Comparison of ENCODE assay signal across 9 cellular contexts in genomic region chr20:31739550-31739863, GRCh38. TPM values are rescaled to one million over a fixed set of nuclear protein-coding genes. Genes with fewer than 3 reads are reported as not detected.
DNase-seq lines count a peak whose midpoint lies in the region; ATAC-seq and TF ChIP-seq lines count a peak whose summit lies in the region.
"Had no signal": no experiment of that assay in that cellular context is flagged by ENCODE, and none has a peak within 500 bp of the region (broad histone marks: within the 10 kb centered on the region; RNA-seq: fewer than 3 reads in every experiment).

No MANE protein-coding gene starts in this region.

- no peaks in the 10 kb centered on the region for H3K9me3 ChIP-seq in ES-I3 (ENCODE audit: control insufficient read depth, insufficient read depth, low read length)
- H3K9me3 ChIP-seq in IMR-90 (ENCODE audit: control insufficient read depth, insufficient read depth, low read length), result no peaks in the 10 kb centered on the region
- no peaks in the 10 kb centered on the region for H3K9me3 ChIP-seq in endodermal cell (ENCODE audit: control insufficient read depth, low read length)
- H3K9me3 ChIP-seq in parathyroid adenoma (ENCODE audit: control insufficient read depth, low read length), result no peaks in the 10 kb centered on the region

- H3K36me3 Mint-ChIP-seq in endodermal cell (ENCODE audit: low read depth), result peaks cover 7% of the 10 kb centered on the region

- H3K4me3 ChIP-seq in IMR-90 (ENCODE audit: insufficient read depth, low read depth, low read length), result peak overlapping the region; percentile 71
- H3K4me3 ChIP-seq in endodermal cell (ENCODE audit: low read length), result peak overlapping the region; percentile 99
- peak overlapping the region; percentile 61 for H3K4me3 ChIP-seq in parathyroid adenoma (ENCODE audit: low read depth, low read length)

- peak overlapping the region; percentile 20 for H2AK5ac ChIP-seq in IMR-90 (ENCODE audit: low read depth, low read length)

- H4K5ac ChIP-seq in IMR-90 (ENCODE audit: low read depth, low read length), result no peak overlapping the region

- no peaks in the 10 kb centered on the region; the same call in 1 of the 2 replicates for H3K36me3 ChIP-seq in ES-I3 (ENCODE audit: insufficient read depth, low read length)
- no peaks in the 10 kb centered on the region; the same call in 1 of the 2 replicates for H3K36me3 ChIP-seq in IMR-90 (ENCODE audit: control insufficient read depth, insufficient read depth, low read length)
- peaks cover 5% of the 10 kb centered on the region for H3K36me3 ChIP-seq in endodermal cell (ENCODE audit: control insufficient read depth, insufficient read depth, low read length)
- H3K36me3 ChIP-seq in parathyroid adenoma (ENCODE audit: control insufficient read depth, insufficient read depth, low read length), result no peaks in the 10 kb centered on the region

- H3K27ac ChIP-seq in IMR-90 (ENCODE audit: insufficient read depth, low read length) (peak overlapping the region; percentile 54; the same call in 1 of the 2 replicates), endodermal cell (ENCODE audit: low read depth, low read length) (no peak overlapping the region), parathyroid adenoma (no peak overlapping the region)

- dilution Hi-C loops in IMR-90 (cut with HindIII; ENCODE audit: low sequenced_read_pairs, unreplicated experiment), result no loop called here

- no peak overlapping the region for H3K27ac Mint-ChIP-seq in endodermal cell
- H3K27ac Mint-ChIP-seq: dendritic cell treated with granulocyte-macrophage colony-stimulating factor and Interleukin-4, amounts not matched to agents 40 ng/mL and 50 ng/mL, for 4 days had no signal

- no CpG with 5 or more reads among the region's 11 CpGs for WGBS in IMR-90 (ENCODE audit: extremely low coverage in 2 of 2, insufficient read length in 1 of 2), 2 experiments
- 0% methylated on average over 3 to 11 of the region's 11 CpGs for whole genome bisulfite sequencing in endodermal cell (ENCODE audit: insufficient coverage in 1 of 2, insufficient read length in 1 of 2), 2 experiments

- no peaks in the 10 kb centered on the region for H3K79me2 ChIP-seq in parathyroid adenoma

- H3K18ac ChIP-seq in IMR-90 (ENCODE audit: low read depth, low read length), result no peak overlapping the region; the same call in 1 of the 2 replicates

- H3K14ac ChIP-seq in IMR-90 (replicated peaks; ENCODE audit: low read depth, low read length), result peak overlapping the region; percentile 35

- H2AK9ac ChIP-seq in IMR-90 (replicated peaks; ENCODE audit: low read depth, low read length, poor library complexity), result peak overlapping the region; percentile 96

- H3K4me2 ChIP-seq in IMR-90 (ENCODE audit: low read depth, low read length) (peak overlapping the region; percentile 96), parathyroid adenoma (ENCODE audit: low read length) (peak overlapping the region; percentile 96)

- H3K4me1 ChIP-seq in ES-I3 (ENCODE audit: insufficient read depth, low read length) (peaks cover 10% of the 10 kb centered on the region; the same call in 1 of the 2 replicates), IMR-90 (ENCODE audit: control insufficient read depth, insufficient read depth, low read length) (peaks cover 3% of the 10 kb centered on the region; the same call in 1 of the 2 replicates), endodermal cell (ENCODE audit: control insufficient read depth, insufficient read depth, low read length) (no peaks in the 10 kb centered on the region), parathyroid adenoma (no peaks in the 10 kb centered on the region)

- no peak for TF ChIP-seq CTCF in IMR-90 (conservative IDR thresholded peaks at IDR 0.05; ENCODE audit: low read depth, low read length)
- peak; percentile 22 for TF ChIP-seq CTCF in endodermal cell (conservative IDR thresholded peaks at IDR 0.05)
- TF ChIP-seq CTCF in parathyroid adenoma (IDR thresholded peaks at IDR 0.05), result no peak

- no peaks in the 10 kb centered on the region for H3K9me3 Mint-ChIP-seq in endodermal cell
- H3K9me3 Mint-ChIP-seq: dendritic cell treated with granulocyte-macrophage colony-stimulating factor and Interleukin-4, amounts not matched to agents 40 ng/mL and 50 ng/mL, for 4 days had no signal

- ATAC-seq in IMR-90 (ENCODE audit: low read depth) (0 out of 2 replicates have a peak, but pooled peaks have one; percentile 1), HG02588 (IDR thresholded peaks at IDR 0.05; ENCODE audit: unreplicated experiment) (no peak)

- DNase-seq in IMR-90 (no peak), endodermal cell (no peak), kidney glomerular epithelial cell (lab: John Stamatoyannopoulos, UW) (no peak), hepatic stellate cell (ENCODE audit: low spot score) (no peak), occipital lobe (lab: John Stamatoyannopoulos, UW) (no peak)

- H3K23ac ChIP-seq in IMR-90 (ENCODE audit: low read depth, low read length), result peak overlapping the region; percentile 37

- CTCF ChIA-PET in IMR-90 (lab: Yijun Ruan, JAX), result no interaction called here

- H3K27me3 Mint-ChIP-seq in endodermal cell (ENCODE audit: insufficient read depth), result no peaks in the 10 kb centered on the region
- H3K27me3 Mint-ChIP-seq: dendritic cell treated with granulocyte-macrophage colony-stimulating factor and Interleukin-4, amounts not matched to agents 40 ng/mL and 50 ng/mL, for 4 days had no signal

- H3K4me1 Mint-ChIP-seq in endodermal cell, result peaks cover 3% of the 10 kb centered on the region

- H2AFZ ChIP-seq in IMR-90 (replicated peaks; ENCODE audit: low read length, poor library complexity) (peak overlapping the region; percentile 96), parathyroid adenoma (peak overlapping the region; percentile 85)

- peak overlapping the region; percentile 64 for H2BK5ac ChIP-seq in IMR-90 (ENCODE audit: low read depth, low read length, poor library complexity, severe bottlenecking)

- H3K4ac ChIP-seq in IMR-90 (ENCODE audit: low read depth, low read length), result peak overlapping the region; percentile 42

- H4K20me1 ChIP-seq in IMR-90 (ENCODE audit: insufficient read depth, low read length), result no peaks in the 10 kb centered on the region

- H2BK120ac ChIP-seq in IMR-90 (ENCODE audit: low read depth, low read length), result peak overlapping the region; percentile 5

- peak overlapping the region; percentile 72 for H3K9ac ChIP-seq in ES-I3 (ENCODE audit: low read depth, low read length)
- H3K9ac ChIP-seq in IMR-90 (ENCODE audit: low read depth, low read length), result peak overlapping the region; percentile 59; the same call in 1 of the 2 replicates
- peak overlapping the region; percentile 61 for H3K9ac ChIP-seq in endodermal cell (ENCODE audit: extremely low read depth, low read length, poor library complexity, severe bottlenecking)
- H3K9ac ChIP-seq in parathyroid adenoma, result no peak overlapping the region

- no peak for TF ChIP-seq POLR2A in IMR-90 (IDR thresholded peaks at IDR 0.05; ENCODE audit: low read depth, low read length)

- in situ Hi-C loops in IMR-90 (cut with MboI; ENCODE audit: low sequenced_read_pairs), result no loop called here

- intact Hi-C loops in IMR-90 (cut with micrococcal nuclease), result no loop called here

- TF ChIP-seq RAD21 in IMR-90 (IDR thresholded peaks at IDR 0.05; ENCODE audit: low read length), result no peak

- peak overlapping the region; percentile 78 to 96; a peak in 3 of 4 replicates for H4K8ac ChIP-seq in IMR-90 (ENCODE audit: low read depth in 2 of 2, low read length in 2 of 2)

- H3K4me3 Mint-ChIP-seq in endodermal cell, result no peak overlapping the region
- H3K4me3 Mint-ChIP-seq: dendritic cell treated with granulocyte-macrophage colony-stimulating factor and Interleukin-4, amounts not matched to agents 40 ng/mL and 50 ng/mL, for 4 days had no signal

- BruUV-seq in IMR-90 (replicated peaks; lab: Mats Ljungman, UMichigan), result no TSS peak

- POLR2A ChIA-PET in IMR-90 (lab: Charles Lee; ENCODE audit: unreplicated experiment), result no interaction called here

- H3K79me1 ChIP-seq in IMR-90 (ENCODE audit: low read depth in 1 of 2, low read length in 2 of 2), result peaks cover 7 to 19% of the 10 kb centered on the region in 2 experiments; a peak in 3 of 4 replicates

- H3K27me3 ChIP-seq in IMR-90 (ENCODE audit: control insufficient read depth, insufficient read depth, low read length) (no peaks in the 10 kb centered on the region), endodermal cell (ENCODE audit: control insufficient read depth, insufficient read depth, low read length, poor library complexity, severe bottlenecking) (no peaks in the 10 kb centered on the region), parathyroid adenoma (ENCODE audit: control insufficient read depth, insufficient read depth, low read length) (no peaks in the 10 kb centered on the region)

- H3K9me1 ChIP-seq in IMR-90 (ENCODE audit: insufficient read depth, low read length), result no peaks in the 10 kb centered on the region

- H4K91ac ChIP-seq in IMR-90 (ENCODE audit: insufficient read depth, low read depth, low read length), result peak overlapping the region; percentile 83

- no peak overlapping the region for H2BK20ac ChIP-seq in IMR-90 (ENCODE audit: low read depth, low read length)

- peak overlapping the region; percentile 84 for H3K56ac ChIP-seq in IMR-90 (ENCODE audit: extremely low read depth, insufficient read depth, low read length)

- H2BK15ac ChIP-seq in IMR-90 (ENCODE audit: low read depth, low read length), result peak overlapping the region; percentile 28; the same call in 1 of the 3 replicates

TF ChIP-seq in IMR-90, 13 proteins besides CTCF, POLR2A, EP300 and RAD21 (continues in another document):
- TF ChIP-seq CEBPB (IDR thresholded peaks at IDR 0.05; ENCODE audit: low read depth, low read length) (no peak), MAZ (IDR thresholded peaks at IDR 0.05; ENCODE audit: borderline replicate concordance, low read depth, low read length) (no peak)

RNA-seq across cellular contexts. Expression of gene TPX2, which starts 0.4 kb away (rescaled TPM):
- total RNA-seq in IMR-90 (2012; rRNA removed), result 72.2 and 82.2 TPM in 2 replicates
- 27.6 and 28.5 TPM in 2 replicates for polyA plus RNA-seq in IMR-90 (2012; rRNA removed)
- polyA plus RNA-seq in IMR-90 (2012; cell fraction: cytosol; rRNA removed), result 4.8 and 19.2 TPM in 2 replicates
- polyA plus RNA-seq in IMR-90 (2012; cell fraction: nucleus; rRNA removed; ENCODE audit: low replicate concordance), result 3.2 and 12.0 TPM in 2 replicates
- 100 to 1,000 TPM; 108 to 118 TPM for total RNA-seq in endodermal cell
- polyA plus RNA-seq in endodermal cell (2013, experiment 1 of 2), result 137 TPM
- polyA plus RNA-seq in endodermal cell (2013, experiment 2 of 2), result 134 TPM
- total RNA-seq in occipital lobe, result 5.8 TPM

RNA-seq across cellular contexts. Expression of gene BCL2L1, which starts 16.8 kb away (rescaled TPM):
- total RNA-seq in IMR-90 (2012; rRNA removed), result 41.9 and 45.5 TPM in 2 replicates
- polyA plus RNA-seq in IMR-90 (2012; rRNA removed), result 40.2 and 41.9 TPM in 2 replicates
- 44.9 and 47.2 TPM in 2 replicates for polyA plus RNA-seq in IMR-90 (2012; cell fraction: cytosol; rRNA removed)
- 22.6 and 23.8 TPM in 2 replicates for polyA plus RNA-seq in IMR-90 (2012; cell fraction: nucleus; rRNA removed; ENCODE audit: low replicate concordance)
- total RNA-seq in endodermal cell, result 10 to 100 TPM; 60.3 to 89.5 TPM
- polyA plus RNA-seq in endodermal cell (2013, experiment 1 of 2), result 46.6 TPM
- 43.2 TPM for polyA plus RNA-seq in endodermal cell (2013, experiment 2 of 2)
- 42.6 TPM for total RNA-seq in occipital lobe

Comparison
In these comparisons a context has a peak if more than half of its experiments do, and no peak if none do; other contexts are left out.
1. RNA of gene TPX2, which starts 0.4 kb away (total RNA-seq): 108 to 118 TPM in endodermal cell and 72.2 to 82.2 TPM in IMR-90; 5.8 TPM in occipital lobe (single experiment); every median in the first group is over 10 times any median in the second.
2. Peak in every context shown above with its lines, with median percentiles within 50 percentile points of each other: H3K4me3 ChIP-seq.